ENCODE assay signal across 11 cellular contexts in genomic region chr9:132042324-132042723, GRCh38. TPM values are rescaled to one million over a fixed set of nuclear protein-coding genes. Genes with fewer than 3 reads are reported as not detected.
A peak's percentile ranks its signal among the peaks of the same experiment; 100 is the strongest.
DNase-seq lines count a peak whose midpoint lies in the region; ATAC-seq and TF ChIP-seq lines count a peak whose summit lies in the region.
"Had no signal": no experiment of that assay in that cellular context is flagged by ENCODE, and none has a peak within 500 bp of the region (broad histone marks: within the 10 kb centered on the region; RNA-seq: fewer than 3 reads in every experiment).

No MANE protein-coding gene starts in this region.

- H3K27ac ChIP-seq in PC-9 (peak overlapping the region; percentile 74), dorsolateral prefrontal cortex (no peak overlapping the region)

- no peaks in the 10 kb centered on the region for H3K9me2 ChIP-seq in PC-9 (ENCODE audit: insufficient read depth)

- H3K4me1 Mint-ChIP-seq in activated naive CD4-positive, alpha-beta T cell treated with anti-CD3 and anti-CD28 coated beads, Interleukin-2, amount 10 ng/mL, durations not matched to agents 7 days and 5 days = no peaks in the 10 kb centered on the region

- H3F3A ChIP-seq in PC-9 (ENCODE audit: insufficient read depth, low read depth) = peaks cover 5% of the 10 kb centered on the region

- peaks cover 4% of the 10 kb centered on the region; the same call in 1 of the 2 replicates for H3K79me2 ChIP-seq in PC-9 (ENCODE audit: low read depth)

- H3K27me3 ChIP-seq in PC-9 (ENCODE audit: insufficient read depth, low read depth) (no peaks in the 10 kb centered on the region), dorsolateral prefrontal cortex (no peaks in the 10 kb centered on the region)

- ATAC-seq in GM21717 (IDR thresholded peaks at IDR 0.05; ENCODE audit: unreplicated experiment) = no peak

- H3K9me3 Mint-ChIP-seq in activated naive CD4-positive, alpha-beta T cell treated with anti-CD3 and anti-CD28 coated beads, Interleukin-2, amount 10 ng/mL, durations not matched to agents 7 days and 5 days = no peaks in the 10 kb centered on the region
- H3K9me3 Mint-ChIP-seq: brain, IgD-negative memory B cell had no signal

- no peak overlapping the region for H3K4me3 Mint-ChIP-seq in activated naive CD4-positive, alpha-beta T cell treated with anti-CD3 and anti-CD28 coated beads, Interleukin-2, amount 10 ng/mL, durations not matched to agents 7 days and 5 days
- H3K4me3 Mint-ChIP-seq: IgD-negative memory B cell had no signal

- H3K9me3 ChIP-seq in PC-9 (ENCODE audit: insufficient read depth, low read depth) = no peaks in the 10 kb centered on the region

- H4K20me1 ChIP-seq in PC-9 (ENCODE audit: insufficient read depth) = peaks cover 6% of the 10 kb centered on the region; the same call in 1 of the 2 replicates

- intact Hi-C loops in PC-9 (cut with micrococcal nuclease; ENCODE audit: unreplicated experiment) = no loop called here
- intact Hi-C loops in dorsolateral prefrontal cortex (cut with DNase I) = no loop called here

- POLR2A ChIA-PET in PC-9 (lab: Charles Lee; ENCODE audit: unreplicated experiment) = interaction anchor here (0.7 kb wide), 2 partner anchors 14 to 1336 kb away, joined by 3 to 6 read pairs; no protein-coding TSS in a partner anchor

- no TSS peak for BruUV-seq in PC-9 (replicated peaks; lab: Mats Ljungman, UMichigan)

- H3K4me3 ChIP-seq in PC-9 (no peak overlapping the region), dorsolateral prefrontal cortex (no peak overlapping the region)

- H3K4me2 ChIP-seq in PC-9 = peak overlapping the region; percentile 38

- H3K36me3 ChIP-seq in PC-9 (ENCODE audit: low read depth) = no peaks in the 10 kb centered on the region

- CTCF ChIA-PET in PC-9 (lab: Charles Lee) = no interaction called here
- CTCF ChIA-PET in activated naive CD4-positive, alpha-beta T cell treated with anti-CD3 and anti-CD28 coated beads, Interleukin-2, amount 10 ng/mL, durations not matched to agents 7 days and 5 days (lab: Charles Lee) = no interaction called here

- H3K36me3 Mint-ChIP-seq in activated naive CD4-positive, alpha-beta T cell treated with anti-CD3 and anti-CD28 coated beads, Interleukin-2, amount 10 ng/mL, durations not matched to agents 7 days and 5 days = no peaks in the 10 kb centered on the region
- H3K36me3 Mint-ChIP-seq: brain, IgD-negative memory B cell had no signal

- DNase-seq in GM04503 (ENCODE audit: low read depth) (peak; percentile 94), PC-9 (peak; percentile 67 to 74), dedifferentiated amniotic fluid mesenchymal stem cell (ENCODE audit: extremely low spot score) (peak; percentile 94), pulmonary artery endothelial cell (ENCODE audit: low read depth, low spot score) (peak; percentile 50), dorsolateral prefrontal cortex (no peak)
- no peak for DNase-seq in activated naive CD4-positive, alpha-beta T cell treated with anti-CD3 and anti-CD28 coated beads, Interleukin-2, amount 10 ng/mL, durations not matched to agents 7 days and 5 days
- no peak for DNase-seq in activated CD4-positive, alpha-beta T cell treated with anti-CD3 and anti-CD28 coated beads for 48 hours
- DNase-seq: activated CD8-positive, alpha-beta memory T cell treated with anti-CD3 and anti-CD28 coated beads for 24 hours had no signal

- peaks cover 13% of the 10 kb centered on the region for H3K4me1 ChIP-seq in PC-9 (replicated peaks; ENCODE audit: insufficient read depth)

- TF ChIP-seq CTCF in PC-9 (conservative IDR thresholded peaks at IDR 0.05) = no peak
- TF ChIP-seq CTCF in dorsolateral prefrontal cortex (IDR thresholded peaks at IDR 0.05 in 54 of 56, conservative IDR thresholded peaks at IDR 0.05 in 2 of 56; ENCODE audit: low read depth in 1 of 56, partially characterized antibody in 56 of 56) = no peak

- no peak overlapping the region for H2AFZ ChIP-seq in PC-9

- no peak overlapping the region for H3K27ac Mint-ChIP-seq in activated naive CD4-positive, alpha-beta T cell treated with anti-CD3 and anti-CD28 coated beads, Interleukin-2, amount 10 ng/mL, durations not matched to agents 7 days and 5 days
- H3K27ac Mint-ChIP-seq: IgD-negative memory B cell had no signal

- H3K27me3 Mint-ChIP-seq in activated naive CD4-positive, alpha-beta T cell treated with anti-CD3 and anti-CD28 coated beads, Interleukin-2, amount 10 ng/mL, durations not matched to agents 7 days and 5 days = no peaks in the 10 kb centered on the region
- H3K27me3 Mint-ChIP-seq: brain, IgD-negative memory B cell had no signal

RNA-seq across cellular contexts. Expression of gene MED27, which starts 37.3 kb away (rescaled TPM):
- 28.4 and 31.2 TPM in 2 replicates for total RNA-seq in PC-9 (2021)
- 17.2 and 20.1 TPM in 2 replicates for total RNA-seq in pulmonary artery endothelial cell
- 10 to 100 TPM; 17.8 to 40.0 (median 27.6) TPM for total RNA-seq in dorsolateral prefrontal cortex

Comparison
In these comparisons a context has a peak if more than half of its experiments do, and no peak if none do; other contexts are left out.
1. DNase-seq: peak in GM04503 (single experiment), PC-9 (2 of 2), dedifferentiated amniotic fluid mesenchymal stem cell (single experiment) and pulmonary artery endothelial cell (single experiment); none in activated naive CD4-positive, alpha-beta T cell treated with anti-CD3 and anti-CD28 coated beads, Interleukin-2, amount 10 ng/mL, durations not matched to agents 7 days and 5 days (single experiment), dorsolateral prefrontal cortex (0 of 10) and activated CD4-positive, alpha-beta T cell treated with anti-CD3 and anti-CD28 coated beads for 48 hours (single experiment).